In genomic region chr3:151911462-151911861, GRCh38 we compare ENCODE assay signal across 31 cellular contexts. TPM values are rescaled to one million over a fixed set of nuclear protein-coding genes. Genes with fewer than 3 reads are reported as not detected.
"Had no signal": no experiment of that assay in that cellular context is flagged by ENCODE, and none has a peak within 500 bp of the region (broad histone marks: within the 10 kb centered on the region; RNA-seq: fewer than 3 reads in every experiment).

No MANE protein-coding gene starts in this region.

- H3K27me3 ChIP-seq: adrenal gland, cardiac muscle cell had no signal

- H3K27ac Mint-ChIP-seq: activated CD4-positive, alpha-beta T cell treated with anti-CD3 and anti-CD28 coated beads, Interleukin-2, amount 10 ng/mL, durations not matched to agents 24 days and 14 days; activated CD8-positive, alpha-beta T cell treated with anti-CD3 and anti-CD28 coated beads for 36 hours; activated naive CD4-positive, alpha-beta T cell treated with anti-CD3 and anti-CD28 coated beads, Interleukin-2, amount 50 U/mL, for 72 hours; activated T-cell treated with anti-CD3 and anti-CD28 coated beads, Interleukin-2, amount 50 U/mL, for 72 hours; activated T-helper 2 cell treated with anti-CD3 and anti-CD28 coated beads, Interferon-gamma antibody, Interleukin-2, Interleukin-4, amounts not matched to agents 10 μg/mL and 5 μg/mL and 100 μg/mL, durations not matched to agents 14 hours and 24 hours and 36 hours; IgD-negative memory B cell; T-helper 1 cell treated with Interleukin-12 subunit alpha and Interleukin-12 subunit beta and Interleukin-4 antibody, amounts not matched to agents 30 μg/mL and 1 μg/mL, for 36 hours; T-helper 2 cell treated with Interferon-gamma antibody and Interleukin-4, amounts not matched to agents 5 μg/mL and 100 μg/mL, for 36 hours had no signal

- H3K4me2 ChIP-seq: PC-9 had no signal

- H2AFZ ChIP-seq: PC-9 had no signal

- H3K27ac ChIP-seq: adrenal gland, cardiac muscle cell, PC-9 had no signal

- H3K9me3 ChIP-seq: adrenal gland had no signal

- H3K4me1 ChIP-seq: adrenal gland had no signal

- ATAC-seq: activated CD8-positive, alpha-beta T cell treated with anti-CD3 and anti-CD28 coated beads for 36 hours; activated naive CD4-positive, alpha-beta T cell treated with anti-CD3 and anti-CD28 coated beads, Interleukin-2, amount 50 U/mL, for 72 hours; activated T-cell treated with anti-CD3 and anti-CD28 coated beads, Interleukin-2, amount 50 U/mL, for 72 hours had no signal

- H3K36me3 ChIP-seq: adrenal gland, cardiac muscle cell had no signal

- H3K4me3 ChIP-seq: adrenal gland, cardiac muscle cell, PC-9 had no signal

- H3K4me3 Mint-ChIP-seq: activated CD4-positive, alpha-beta T cell treated with anti-CD3 and anti-CD28 coated beads, Interleukin-2, amount 10 ng/mL, durations not matched to agents 24 days and 14 days; activated CD8-positive, alpha-beta T cell treated with anti-CD3 and anti-CD28 coated beads for 36 hours; activated T-cell treated with anti-CD3 and anti-CD28 coated beads, Interleukin-2, amount 50 U/mL, for 72 hours; central memory CD8-positive, alpha-beta T cell; IgD-negative memory B cell; T-helper 1 cell treated with Interleukin-12 subunit alpha and Interleukin-12 subunit beta and Interleukin-4 antibody, amounts not matched to agents 30 μg/mL and 1 μg/mL, for 36 hours; T-helper 2 cell treated with Interferon-gamma antibody and Interleukin-4, amounts not matched to agents 5 μg/mL and 100 μg/mL, for 36 hours had no signal

- H3K9me3 Mint-ChIP-seq: activated CD4-positive, alpha-beta T cell treated with anti-CD3 and anti-CD28 coated beads, Interleukin-2, amount 10 ng/mL, durations not matched to agents 24 days and 14 days; activated T-cell treated with anti-CD3 and anti-CD28 coated beads, Interleukin-2, amount 50 U/mL, for 72 hours; activated T-helper 2 cell treated with anti-CD3 and anti-CD28 coated beads, Interferon-gamma antibody, Interleukin-2, Interleukin-4, amounts not matched to agents 10 μg/mL and 5 μg/mL and 100 μg/mL, durations not matched to agents 14 hours and 24 hours and 36 hours; T-helper 1 cell treated with Interleukin-12 subunit alpha and Interleukin-12 subunit beta and Interleukin-4 antibody, amounts not matched to agents 30 μg/mL and 1 μg/mL, for 36 hours; T-helper 2 cell treated with Interferon-gamma antibody and Interleukin-4, amounts not matched to agents 5 μg/mL and 100 μg/mL, for 36 hours had no signal

- H3K4me1 Mint-ChIP-seq: activated CD4-positive, alpha-beta T cell treated with anti-CD3 and anti-CD28 coated beads, Interleukin-2, amount 10 ng/mL, durations not matched to agents 24 days and 14 days; central memory CD8-positive, alpha-beta T cell; IgD-negative memory B cell had no signal

- DNase-seq: activated CD4-positive, alpha-beta T cell treated with anti-CD3 and anti-CD28 coated beads, Interleukin-2, amount 10 ng/mL, durations not matched to agents 24 days and 14 days; activated CD4-positive, alpha-beta T cell treated with anti-CD3 and anti-CD28 coated beads, Interleukin-2, amount 50 U/mL, for 4 hours; activated CD8-positive, alpha-beta T cell treated with anti-CD3 and anti-CD28 coated beads for 36 hours; activated gamma-delta T cell; activated naive CD4-positive, alpha-beta T cell treated with Interleukin-2 at 50 U/mL for 16 hours; activated T-cell treated with anti-CD3 and anti-CD28 coated beads, Interleukin-2, amount 50 U/mL, for 1 hour; activated T-cell treated with anti-CD3 and anti-CD28 coated beads, Interleukin-2, amount 50 U/mL, for 72 hours; adrenal gland; Kasumi-1; KG1; MM.1S; MV-4-11; NCI-H1092; NCI-H1436 treated with DMSO at 0.1 percent for 48 hours; NCI-H1694 treated with DMSO at 0.1 percent for 48 hours; NCI-H2029; NCI-H2107; NCI-H2171; NCI-H2227 treated with DMSO at 0.1 percent for 48 hours; NCI-H446 treated with DMSO at 0.1 percent for 48 hours; NCI-H524 treated with DMSO at 0.1 percent for 48 hours; NK-92 treated with Interleukin-12 subunit alpha and Interleukin-12 subunit beta, amount 100 ng/mL, for 24 hours; PC-9; Right ventricle myocardium superior had no signal

- H3K36me3 Mint-ChIP-seq: IgD-negative memory B cell had no signal

RNA-seq across cellular contexts. Expression of gene SUCNR1, which starts 38.0 kb away (rescaled TPM):
- total RNA-seq: activated CD4-positive, alpha-beta T cell treated with anti-CD3 and anti-CD28 coated beads, Interleukin-2, amount 10 ng/mL, durations not matched to agents 24 days and 14 days; activated CD8-positive, alpha-beta T cell treated with anti-CD3 and anti-CD28 coated beads for 36 hours; activated naive CD4-positive, alpha-beta T cell treated with anti-CD3 and anti-CD28 coated beads, Interleukin-2, amount 50 U/mL, for 72 hours; activated T-helper 2 cell treated with anti-CD3 and anti-CD28 coated beads, Interferon-gamma antibody, Interleukin-2, Interleukin-4, amounts not matched to agents 10 μg/mL and 5 μg/mL and 100 μg/mL, durations not matched to agents 14 hours and 24 hours and 36 hours; cardiac muscle cell; PC-9 had no signal
- polyA plus RNA-seq: cardiac muscle cell, IgD-negative memory B cell had no signal
